ENCODE assay signal across 8 cellular contexts in genomic region chr14:28695109-28695508, GRCh38.
"Had no signal": no experiment of that assay in that cellular context is flagged by ENCODE, and none has a peak within 500 bp of the region (broad histone marks: within the 10 kb centered on the region; RNA-seq: fewer than 3 reads in every experiment).

No MANE protein-coding gene starts in this region.

- DNase-seq: GDM1, GF-D8 had no signal

- H3K4me3 ChIP-seq: GM12878 had no signal

- FAIRE-seq: G401.6, GM12878, GM12891, GM12892, GM18507, GM19239 had no signal

- ATAC-seq: GM12878 had no signal
